In genomic region chr19:30333291-30334065, GRCh38 we compare ENCODE assay signal across 17 cellular contexts. TPM values are rescaled to one million over a fixed set of nuclear protein-coding genes. Genes with fewer than 3 reads are reported as not detected.
DNase-seq lines count a peak whose midpoint lies in the region; ATAC-seq and TF ChIP-seq lines count a peak whose summit lies in the region.
"Had no signal": no experiment of that assay in that cellular context is flagged by ENCODE, and none has a peak within 500 bp of the region (broad histone marks: within the 10 kb centered on the region; RNA-seq: fewer than 3 reads in every experiment).

No MANE protein-coding gene starts in this region.

- no peak for TF ChIP-seq CTCF in coronary artery (IDR thresholded peaks at IDR 0.05)
- TF ChIP-seq CTCF in suprapubic skin (IDR thresholded peaks at IDR 0.05): no peak
- no peak for TF ChIP-seq CTCF in thyroid gland (IDR thresholded peaks at IDR 0.05)

- intact Hi-C loops in thyroid gland (cut with DNase I): no loop called here

- H3K4me1 ChIP-seq in suprapubic skin: no peaks in the 10 kb centered on the region
- no peaks in the 10 kb centered on the region for H3K4me1 ChIP-seq in thyroid gland
- H3K4me1 ChIP-seq: HAP-1 had no signal

- ATAC-seq in HG02938 (IDR thresholded peaks at IDR 0.05; ENCODE audit: unreplicated experiment): no peak
- ATAC-seq: GM23338 had no signal

- H3K4me3 ChIP-seq in coronary artery (no peak overlapping the region), suprapubic skin (no peak overlapping the region), thyroid gland (replicated peaks in 1 of 3) (no peak overlapping the region)
- H3K4me3 ChIP-seq: GM23338, HAP-1 had no signal

- 93% methylated on average over 11 of the region's 12 CpGs for WGBS in suprapubic skin
- 91% methylated on average over 12 of the region's 12 CpGs for WGBS in thyroid gland, 2 donors

- no peaks in the 10 kb centered on the region for H3K27me3 ChIP-seq in suprapubic skin
- H3K27me3 ChIP-seq in thyroid gland: no peaks in the 10 kb centered on the region

- H3K36me3 ChIP-seq in suprapubic skin (no peaks in the 10 kb centered on the region), thyroid gland (no peaks in the 10 kb centered on the region)
- H3K36me3 ChIP-seq: HAP-1 had no signal

- no peak for TF ChIP-seq EP300 in suprapubic skin (IDR thresholded peaks at IDR 0.05)

- H3K27ac ChIP-seq in coronary artery (no peak overlapping the region), suprapubic skin (no peak overlapping the region), thyroid gland (no peak overlapping the region)

- DNase-seq in coronary artery (ENCODE audit: low spot score) (peak; percentile 62), mesenteric fat pad (ENCODE audit: low spot score) (peak; percentile 37), suprapubic skin (ENCODE audit: low spot score in 2 of 2) (peak; percentile 11 to 29), thyroid gland (no peak), NCI-H1417 (lab: John Stamatoyannopoulos, UW) (no peak)
- DNase-seq: C1 segment of cervical spinal cord; Calu3; CD4-positive, alpha-beta memory T cell; COR-L47; DMS53; DMS79 treated with DMSO at 0.1 percent for 48 hours; GF-D8 had no signal

- TF ChIP-seq POLR2A in suprapubic skin (IDR thresholded peaks at IDR 0.05) (no peak), thyroid gland (IDR thresholded peaks at IDR 0.05) (no peak)

- H3K9me3 ChIP-seq in suprapubic skin: no peaks in the 10 kb centered on the region
- H3K9me3 ChIP-seq in thyroid gland: no peaks in the 10 kb centered on the region
- H3K9me3 ChIP-seq: HAP-1 had no signal

RNA-seq across cellular contexts. Expression of gene ZNF536, which starts 38.7 kb away (rescaled TPM):
- not detected for total RNA-seq in mesenteric fat pad
- total RNA-seq in suprapubic skin: 1 to 10 TPM in 1 of 4 donors, under 1 TPM in 3; 0.10 to 1.5 (median 0.51) TPM
- 10 to 100 TPM in 1 of 4 donors, 1 to 10 TPM in 3; 1.1 to 10.8 (median 5.3) TPM for total RNA-seq in thyroid gland
- total RNA-seq: A172, Calu3, G401 had no signal

Comparison
In these comparisons a context has a peak if more than half of its experiments do, and no peak if none do; other contexts are left out.
1. DNase-seq: peak in coronary artery (single experiment), mesenteric fat pad (single experiment) and suprapubic skin (2 of 2); none in thyroid gland (0 of 2) and NCI-H1417 (0 of 3).